22 cellular contexts compared by ENCODE assay signal in genomic region chr5:127053049-127053448, GRCh38. TPM values are rescaled to one million over a fixed set of nuclear protein-coding genes. Genes with fewer than 3 reads are reported as not detected.
DNase-seq lines count a peak whose midpoint lies in the region; ATAC-seq and TF ChIP-seq lines count a peak whose summit lies in the region.
"Had no signal": no experiment of that assay in that cellular context is flagged by ENCODE, and none has a peak within 500 bp of the region (broad histone marks: within the 10 kb centered on the region; RNA-seq: fewer than 3 reads in every experiment).

No MANE protein-coding gene starts in this region.

- H3K4me1 ChIP-seq in mucosa of descending colon (ENCODE audit: low read depth) = no peaks in the 10 kb centered on the region

- no peak for TF ChIP-seq CTCF in mucosa of descending colon (IDR thresholded peaks at IDR 0.05)
- no peak for TF ChIP-seq CTCF in coronary artery (IDR thresholded peaks at IDR 0.05)

- ATAC-seq in mucosa of descending colon = peak; percentile 83
- ATAC-seq: SK-N-SH treated with all-trans-retinoic acid at 6 μM for 48 hours, T-cell had no signal

- intact Hi-C loops in mucosa of descending colon (cut with DNase I, micrococcal nuclease) = no loop called here

- H3K27ac ChIP-seq in coronary artery = no peak overlapping the region
- H3K27ac ChIP-seq: C4-2B, KMS-11, RWPE1 had no signal

- H3K4me3 ChIP-seq in mucosa of descending colon (no peak overlapping the region), coronary artery (no peak overlapping the region)

- no peaks in the 10 kb centered on the region for H3K36me3 ChIP-seq in mucosa of descending colon (ENCODE audit: low read depth)

- H3K9me3 ChIP-seq in mucosa of descending colon = no peaks in the 10 kb centered on the region

- peak in 2 of 3 experiments; percentile 14 to 67 for DNase-seq in NCI-H1417 (lab: John Stamatoyannopoulos, UW)
- no peak for DNase-seq in NCI-H1417 treated with DMSO at 0.1 percent for 48 hours (lab: John Stamatoyannopoulos, UW)
- peak; percentile 26 for DNase-seq in DMS53 treated with DMSO at 0.1 percent for 48 hours (lab: John Stamatoyannopoulos, UW; ENCODE audit: unreplicated experiment)
- peak; percentile 95 for DNase-seq in NCI-H748 treated with DMSO at 0.1 percent for 48 hours (lab: John Stamatoyannopoulos, UW)
- DNase-seq in mucosa of descending colon = no peak
- no peak for DNase-seq in C1 segment of cervical spinal cord (lab: John Stamatoyannopoulos, UW)
- no peak for DNase-seq in coronary artery (ENCODE audit: low spot score)
- DNase-seq: 8988T; CD8-positive, alpha-beta memory T cell; DMS79; IMR-90; NCI-H1092 treated with DMSO at 0.1 percent for 48 hours; NCI-H187 treated with DMSO at 0.1 percent for 48 hours; NCI-H2227 treated with DMSO at 0.1 percent for 48 hours; NCI-H524 treated with DMSO at 0.1 percent for 48 hours; SIG-M5; T-cell had no signal

RNA-seq across cellular contexts. Expression of gene C5orf63, which starts 20.3 kb away (rescaled TPM):
- total RNA-seq in mucosa of descending colon = 10 to 100 TPM; 13.7 to 22.6 (median 14.9) TPM
- total RNA-seq: H4 had no signal

RNA-seq across cellular contexts. Expression of gene MARCHF3, which starts 22.7 kb away (rescaled TPM):
- 10 to 100 TPM; 22.5 to 52.8 (median 34.5) TPM for total RNA-seq in mucosa of descending colon

Comparison
In these comparisons a context has a peak if more than half of its experiments do, and no peak if none do; other contexts are left out.
1. DNase-seq: peak in NCI-H1417 (2 of 3), DMS53 treated with DMSO at 0.1 percent for 48 hours (single experiment) and NCI-H748 treated with DMSO at 0.1 percent for 48 hours (single experiment); none in NCI-H1417 treated with DMSO at 0.1 percent for 48 hours (single experiment), mucosa of descending colon (0 of 3), C1 segment of cervical spinal cord (0 of 14) and coronary artery (single experiment).